In genomic region chr15:96789999-96790398, GRCh38 we compare ENCODE assay signal across 14 cellular contexts.
"Had no signal": no experiment of that assay in that cellular context is flagged by ENCODE, and none has a peak within 500 bp of the region (broad histone marks: within the 10 kb centered on the region; RNA-seq: fewer than 3 reads in every experiment).

No MANE protein-coding gene starts in this region.

- H3K36me3 ChIP-seq: neural progenitor cell, sigmoid colon, spleen, suprapubic skin had no signal

- H3K9ac ChIP-seq: neural progenitor cell had no signal

- H3K4me1 ChIP-seq: sigmoid colon, spleen, suprapubic skin had no signal

- H3K27ac ChIP-seq: neural progenitor cell, sigmoid colon, spleen, suprapubic skin had no signal

- H3K27me3 ChIP-seq: neural progenitor cell, sigmoid colon, spleen, suprapubic skin had no signal

- H2AFZ ChIP-seq: neural progenitor cell had no signal

- H3K9me3 ChIP-seq: sigmoid colon, spleen, suprapubic skin had no signal

- H3K4me2 ChIP-seq: neural progenitor cell had no signal

- DNase-seq: activated CD4-positive, alpha-beta T cell treated with anti-CD3 and anti-CD28 coated beads, Interleukin-2, amount 50 U/mL, for 1 hour; activated naive CD4-positive, alpha-beta T cell treated with anti-CD3 and anti-CD28 coated beads for 36 hours; activated naive CD8-positive, alpha-beta T cell treated with anti-CD3 and anti-CD28 coated beads, Interleukin-2, amount 50 U/mL, for 24 hours; aorta; effector CD8-positive, alpha-beta T cell; foreskin melanocyte; immature natural killer cell; naive B cell; sigmoid colon; spleen; trophoblast cell had no signal

- H3K4me3 ChIP-seq: lung, neural progenitor cell, sigmoid colon, spleen, suprapubic skin had no signal
